Comparison of ENCODE assay signal across 12 cellular contexts in the genomic region with DNA sequence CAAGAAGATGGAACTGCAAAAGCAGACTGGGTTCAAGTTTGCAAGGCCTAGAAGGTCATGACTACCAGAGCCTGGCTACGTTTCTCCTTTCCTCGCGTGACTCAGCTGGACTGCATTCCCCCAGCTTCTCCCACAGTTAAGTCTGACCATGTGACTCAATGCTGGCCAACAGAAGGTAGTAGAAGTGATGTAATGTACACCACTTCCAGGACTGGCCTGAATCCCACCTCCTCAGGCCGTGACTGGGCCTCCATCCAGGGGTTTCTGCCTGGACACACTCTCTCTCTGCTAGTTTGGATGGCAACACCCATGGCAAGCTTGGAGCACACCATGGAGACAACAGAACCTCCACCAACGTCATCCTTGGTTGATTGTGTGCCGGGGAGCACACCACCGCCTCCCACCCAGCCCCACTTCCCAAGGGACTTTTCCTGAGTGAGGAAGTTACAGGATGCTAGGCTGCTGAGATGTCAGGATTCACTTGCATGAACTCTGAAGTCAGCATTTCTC.
DNase-seq lines count a peak whose midpoint lies in the region; ATAC-seq and TF ChIP-seq lines count a peak whose summit lies in the region.
"Had no signal": no experiment of that assay in that cellular context is flagged by ENCODE, and none has a peak within 500 bp of the region (broad histone marks: within the 10 kb centered on the region; RNA-seq: fewer than 3 reads in every experiment).

No MANE protein-coding gene starts in this region.

- no peak overlapping the region for H2BK15ac ChIP-seq in IMR-90 (ENCODE audit: low read depth, low read length)

- no peaks in the 10 kb centered on the region for H3K79me2 ChIP-seq in Karpas-422 (ENCODE audit: low read length)

- H3K9me1 ChIP-seq in IMR-90 (ENCODE audit: insufficient read depth, low read length), result peaks cover 26% of the 10 kb centered on the region

- H3K9me3 ChIP-seq in IMR-90 (ENCODE audit: control insufficient read depth, insufficient read depth, low read length) (no peaks in the 10 kb centered on the region), transverse colon (no peaks in the 10 kb centered on the region), Karpas-422 (ENCODE audit: low read length) (no peaks in the 10 kb centered on the region)
- H3K9me3 ChIP-seq: SJCRH30 had no signal

- H3K14ac ChIP-seq in IMR-90 (replicated peaks; ENCODE audit: low read depth, low read length), result peak overlapping the region; percentile 62

- in situ Hi-C loops in IMR-90 (cut with MboI; ENCODE audit: low sequenced_read_pairs), result no loop called here
- in situ Hi-C loops in transverse colon (cut with MboI; ENCODE audit: low pct_ligation_motif_present in 1 of 4, low pct_unique_long_range_greater_than_20kb in 1 of 4, low sequenced_read_pairs in 3 of 4), result no loop called here

- CTCF ChIA-PET in IMR-90 (lab: Yijun Ruan, JAX), result no interaction called here

- no peak overlapping the region for H3K9ac ChIP-seq in IMR-90 (ENCODE audit: low read depth, low read length)
- H3K9ac ChIP-seq in Karpas-422 (ENCODE audit: low read length), result no peak overlapping the region

- no peak for TF ChIP-seq POLR2A in IMR-90 (IDR thresholded peaks at IDR 0.05; ENCODE audit: low read depth, low read length)
- TF ChIP-seq POLR2A in transverse colon (IDR thresholded peaks at IDR 0.05), result no peak

- no peaks in the 10 kb centered on the region for H4K20me1 ChIP-seq in IMR-90 (ENCODE audit: insufficient read depth, low read length)
- H4K20me1 ChIP-seq in Karpas-422 (ENCODE audit: insufficient read depth, low read depth, low read length), result no peaks in the 10 kb centered on the region

- no peaks in the 10 kb centered on the region for H3K36me3 ChIP-seq in IMR-90 (ENCODE audit: control insufficient read depth, insufficient read depth, low read length)
- H3K36me3 ChIP-seq in transverse colon, result no peaks in the 10 kb centered on the region
- no peaks in the 10 kb centered on the region for H3K36me3 ChIP-seq in Karpas-422 (ENCODE audit: insufficient read depth, low read length)
- H3K36me3 ChIP-seq: SJCRH30 had no signal

- peak overlapping the region in 1 of 2 experiments; percentile 54; a peak in 2 of 4 replicates for H4K8ac ChIP-seq in IMR-90 (ENCODE audit: low read depth in 2 of 2, low read length in 2 of 2)

- peak overlapping the region; percentile 39 for H2BK120ac ChIP-seq in IMR-90 (ENCODE audit: low read depth, low read length)

- H3K18ac ChIP-seq in IMR-90 (ENCODE audit: low read depth, low read length), result peak overlapping the region; percentile 2; the same call in 1 of the 2 replicates

- TF ChIP-seq EP300 in transverse colon (IDR thresholded peaks at IDR 0.05; ENCODE audit: low read depth), result no peak

- no peak overlapping the region for H2AK9ac ChIP-seq in IMR-90 (replicated peaks; ENCODE audit: low read depth, low read length, poor library complexity)

- H4K5ac ChIP-seq in IMR-90 (ENCODE audit: low read depth, low read length), result peak overlapping the region; percentile 3; the same call in 1 of the 2 replicates

- WGBS in IMR-90 (ENCODE audit: extremely low coverage in 2 of 2, insufficient read length in 1 of 2), 2 experiments, result no CpG with 5 or more reads among the region's 7 CpGs
- WGBS in transverse colon (ENCODE audit: low coverage in 1 of 2), 2 donors, result 71 to 86% methylated on average over 3 to 7 of the region's 7 CpGs

- H4K91ac ChIP-seq in IMR-90 (ENCODE audit: insufficient read depth, low read depth, low read length), result peak overlapping the region; percentile 53

- TF ChIP-seq CTCF in IMR-90 (conservative IDR thresholded peaks at IDR 0.05; ENCODE audit: low read depth, low read length) (no peak), transverse colon (IDR thresholded peaks at IDR 0.05) (no peak)

- ATAC-seq in IMR-90 (ENCODE audit: low read depth), result peak; percentile 71
- ATAC-seq in HG03521 (IDR thresholded peaks at IDR 0.05; ENCODE audit: unreplicated experiment), result no peak
- ATAC-seq in GM19397 (IDR thresholded peaks at IDR 0.05; ENCODE audit: unreplicated experiment), result no peak

- TF ChIP-seq RAD21 in IMR-90 (IDR thresholded peaks at IDR 0.05; ENCODE audit: low read length), result no peak

- DNase-seq in IMR-90 (peak; percentile 92), fibroblast of gingiva (ENCODE audit: low read depth) (peak; percentile 86), mesenteric fat pad (ENCODE audit: low spot score) (peak; percentile 89), transverse colon (peak; percentile 25), Karpas-422 (no peak)
- DNase-seq in stimulated activated naive CD4-positive, alpha-beta T cell treated with Interleukin-2 at 50 U/mL for 16 hours (lab: John Stamatoyannopoulos, UW), result no peak
- DNase-seq: activated CD4-positive, alpha-beta T cell treated with anti-CD3 and anti-CD28 coated beads, Interleukin-2, amount 10 ng/mL, durations not matched to agents 24 days and 14 days; amniotic stem cell; GF-D8; SJCRH30 had no signal

- H2BK5ac ChIP-seq in IMR-90 (ENCODE audit: low read depth, low read length, poor library complexity, severe bottlenecking), result no peak overlapping the region

- H3K4me2 ChIP-seq in IMR-90 (ENCODE audit: low read depth, low read length) (no peak overlapping the region), Karpas-422 (ENCODE audit: low read depth, low read length, poor library complexity, severe bottlenecking) (no peak overlapping the region)

- H3K27ac ChIP-seq in IMR-90 (ENCODE audit: insufficient read depth, low read length) (no peak overlapping the region), transverse colon (no peak overlapping the region), Karpas-422 (ENCODE audit: low read length) (no peak overlapping the region)
- H3K27ac ChIP-seq: SJCRH30 had no signal

- H2AFZ ChIP-seq in IMR-90 (replicated peaks; ENCODE audit: low read length, poor library complexity) (peak overlapping the region; percentile 77), Karpas-422 (ENCODE audit: low read length) (no peak overlapping the region)

- H3K27me3 ChIP-seq in IMR-90 (ENCODE audit: control insufficient read depth, insufficient read depth, low read length) (no peaks in the 10 kb centered on the region), transverse colon (no peaks in the 10 kb centered on the region), Karpas-422 (ENCODE audit: low read length) (no peaks in the 10 kb centered on the region)
- H3K27me3 ChIP-seq: SJCRH30 had no signal

- H3K9me2 ChIP-seq in Karpas-422 (replicated peaks; ENCODE audit: insufficient read depth, low read length), result no peaks in the 10 kb centered on the region

- no peaks in the 10 kb centered on the region for H3K79me1 ChIP-seq in IMR-90 (ENCODE audit: low read depth in 1 of 2, low read length in 2 of 2)

- POLR2A ChIA-PET in IMR-90 (lab: Charles Lee; ENCODE audit: unreplicated experiment), result no interaction called here

- peak overlapping the region; percentile 16; the same call in 1 of the 2 replicates for H2BK20ac ChIP-seq in IMR-90 (ENCODE audit: low read depth, low read length)

- peak overlapping the region; percentile 56 for H3K4ac ChIP-seq in IMR-90 (ENCODE audit: low read depth, low read length)

- no peak overlapping the region for H3K56ac ChIP-seq in IMR-90 (ENCODE audit: extremely low read depth, insufficient read depth, low read length)

- H3K4me3 ChIP-seq in IMR-90 (ENCODE audit: insufficient read depth, low read depth, low read length), result no peak overlapping the region
- no peak overlapping the region for H3K4me3 ChIP-seq in transverse colon
- H3K4me3 ChIP-seq in Karpas-422 (ENCODE audit: low read length), result no peak overlapping the region
- H3K4me3 ChIP-seq: SJCRH30 had no signal

- intact Hi-C loops in IMR-90 (cut with micrococcal nuclease) (no loop called here), transverse colon (cut with DNase I; ENCODE audit: low total_unique reads) (no loop called here)

- dilution Hi-C loops in IMR-90 (cut with HindIII; ENCODE audit: low sequenced_read_pairs, unreplicated experiment), result no loop called here

- H3K23ac ChIP-seq in IMR-90 (ENCODE audit: low read depth, low read length), result no peak overlapping the region

- H2AK5ac ChIP-seq in IMR-90 (ENCODE audit: low read depth, low read length), result 0 out of 2 replicates have a peak overlapping the region, but pooled peaks have one; percentile 6

- no TSS peak for BruUV-seq in IMR-90 (replicated peaks; lab: Mats Ljungman, UMichigan)

- H3K4me1 ChIP-seq in IMR-90 (ENCODE audit: control insufficient read depth, insufficient read depth, low read length) (peaks cover 7% of the 10 kb centered on the region), transverse colon (no peaks in the 10 kb centered on the region), Karpas-422 (ENCODE audit: low read length) (no peaks in the 10 kb centered on the region)
- H3K4me1 ChIP-seq: SJCRH30 had no signal

TF ChIP-seq in IMR-90, 13 proteins besides CTCF, POLR2A, EP300 and RAD21 (continues in another document):
- TF ChIP-seq CEBPB (IDR thresholded peaks at IDR 0.05; ENCODE audit: low read depth, low read length) (0 out of 2 replicates have a peak, but pooled peaks have one; percentile 31), FOS (IDR thresholded peaks at IDR 0.05; ENCODE audit: low read depth, low read length) (no peak; the same call in 1 of the 2 replicates), RFX5 (IDR thresholded peaks at IDR 0.05; ENCODE audit: low read depth, low read length) (no peak), SMC3 (IDR thresholded peaks at IDR 0.05; ENCODE audit: low read depth, low read length) (no peak), MXI1 (IDR thresholded peaks at IDR 0.05; ENCODE audit: borderline replicate concordance, low read depth, low read length) (no peak), CHD1 (IDR thresholded peaks at IDR 0.05; ENCODE audit: low read depth, low read length) (no peak), MAFK (IDR thresholded peaks at IDR 0.05; ENCODE audit: low read depth, low read length) (no peak), NFE2L2 (IDR thresholded peaks at IDR 0.05; ENCODE audit: low read depth, low read length) (peak; percentile 39; the same call in 1 of the 2 replicates), BHLHE40 (IDR thresholded peaks at IDR 0.05; ENCODE audit: low read depth, low read length) (no peak), MAZ (IDR thresholded peaks at IDR 0.05; ENCODE audit: borderline replicate concordance, low read depth, low read length) (no peak), RCOR1 (IDR thresholded peaks at IDR 0.05; ENCODE audit: insufficient replicate concordance, low read length) (no peak)
- TF ChIP-seq, protein P1, sequence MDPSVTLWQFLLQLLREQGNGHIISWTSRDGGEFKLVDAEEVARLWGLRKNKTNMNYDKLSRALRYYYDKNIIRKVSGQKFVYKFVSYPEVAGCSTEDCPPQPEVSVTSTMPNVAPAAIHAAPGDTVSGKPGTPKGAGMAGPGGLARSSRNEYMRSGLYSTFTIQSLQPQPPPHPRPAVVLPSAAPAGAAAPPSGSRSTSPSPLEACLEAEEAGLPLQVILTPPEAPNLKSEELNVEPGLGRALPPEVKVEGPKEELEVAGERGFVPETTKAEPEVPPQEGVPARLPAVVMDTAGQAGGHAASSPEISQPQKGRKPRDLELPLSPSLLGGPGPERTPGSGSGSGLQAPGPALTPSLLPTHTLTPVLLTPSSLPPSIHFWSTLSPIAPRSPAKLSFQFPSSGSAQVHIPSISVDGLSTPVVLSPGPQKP (IDR thresholded peaks at IDR 0.05; ENCODE audit: borderline replicate concordance, low read depth, low read length), result no peak

Comparison
In these comparisons a context has a peak if more than half of its experiments do, and no peak if none do; other contexts are left out.
1. DNase-seq: peak in IMR-90 (single experiment), fibroblast of gingiva (single experiment), mesenteric fat pad (single experiment) and transverse colon (single experiment); none in Karpas-422 (single experiment) and stimulated activated naive CD4-positive, alpha-beta T cell treated with Interleukin-2 at 50 U/mL for 16 hours (single experiment).